ENCODE assay signal across 1 cellular context in genomic region chr16:77675464-77676324, GRCh38.
TF ChIP-seq lines count a peak whose summit lies in the region.

No MANE protein-coding gene starts in this region.

TF ChIP-seq in WTC11, 78 proteins besides CTCF, POLR2A, EP300 and RAD21 (continued from another document):
- TF ChIP-seq OVOL2 (CRISPR knock-in tag; IDR thresholded peaks at IDR 0.05; ENCODE audit: borderline replicate concordance) (no peak), ETV6 (CRISPR knock-in tag; IDR thresholded peaks at IDR 0.05) (no peak), ZNF532 (CRISPR knock-in tag; IDR thresholded peaks at IDR 0.05; ENCODE audit: borderline replicate concordance) (no peak)
